Comparison of ENCODE assay signal across 8 cellular contexts in the genomic region with DNA sequence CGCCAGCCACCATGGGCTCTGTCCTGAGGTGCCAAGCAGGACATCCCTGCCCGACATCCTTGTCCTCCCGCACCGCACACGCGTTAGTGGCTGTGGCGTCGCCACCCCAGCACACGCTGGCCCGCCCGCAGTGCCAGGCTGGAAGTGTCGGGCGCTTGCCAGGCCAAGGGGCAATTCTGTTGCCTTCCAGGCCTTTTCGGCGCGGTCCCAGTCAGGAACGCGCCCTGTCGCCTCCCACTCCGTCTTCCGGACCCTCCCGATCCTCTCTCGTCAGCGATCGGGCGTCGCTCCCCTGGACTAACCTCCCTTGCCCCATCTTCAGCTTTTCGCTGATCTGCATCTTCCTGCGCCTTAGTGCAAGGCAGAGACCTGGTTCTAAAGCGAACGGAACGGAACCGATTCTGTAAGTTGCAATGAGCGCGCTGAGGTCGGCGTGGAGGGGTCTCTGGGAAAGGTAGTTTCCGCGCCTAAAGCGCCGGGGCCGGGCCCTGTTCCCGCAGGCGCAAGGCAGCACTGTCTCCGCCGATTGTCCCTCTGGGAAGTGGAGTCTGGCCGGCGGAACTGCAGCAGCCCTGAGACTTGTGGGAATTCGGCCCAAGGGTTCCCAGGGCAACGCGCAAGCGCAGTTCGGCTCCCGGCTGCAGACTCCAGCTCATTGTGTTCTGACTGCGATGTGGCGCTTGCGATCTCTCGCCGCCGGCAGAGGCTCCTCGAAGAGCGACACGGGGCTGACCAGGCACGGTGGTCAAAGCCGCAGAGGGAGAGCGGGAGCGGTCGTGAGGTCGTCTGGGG. TPM values are rescaled to one million over a fixed set of nuclear protein-coding genes. Genes with fewer than 3 reads are reported as not detected.
DNase-seq lines count a peak whose midpoint lies in the region; ATAC-seq, FAIRE-seq and TF ChIP-seq lines count a peak whose summit lies in the region.

A gene (plus strand): TSS at position 630 of the 792 bp plus-strand sequence. CDS start 1,594 bp downstream, outside the sequence.

- TF ChIP-seq CTCF in kidney epithelial cell (IDR thresholded peaks at IDR 0.05; ENCODE audit: insufficient read depth, low read length, poor library complexity, severe bottlenecking) (no peak), spleen (IDR thresholded peaks at IDR 0.05 in 8 of 11, conservative IDR thresholded peaks at IDR 0.05 in 3 of 11) (no peak)

- H3K27ac ChIP-seq in cingulate gyrus (ENCODE audit: low read depth, low read length): peak within 1 kb of the TSS; percentile 78
- H3K27ac ChIP-seq in spleen: peak within 1 kb of the TSS in 7 of 8 donors; percentile 68 to 83 (median 74)

- H3K27me3 ChIP-seq in kidney epithelial cell (ENCODE audit: control insufficient read depth, insufficient read depth, low read length) (no peaks in the 10 kb centered on the region), spleen (replicated peaks in 1 of 7) (peaks cover 0 to 33% (median 19%) of the 10 kb centered on the region in 7 donors)

- peaks cover 2% of the 10 kb centered on the region for H3K36me3 ChIP-seq in kidney epithelial cell (ENCODE audit: control insufficient read depth, insufficient read depth, low read length)
- peaks cover 0 to 7% (median 0%) of the 10 kb centered on the region in 6 donors for H3K36me3 ChIP-seq in spleen

- FAIRE-seq in HTR-8/SVneo (lab: Jason Lieb, UNC): no peak

- no peak for TF ChIP-seq POLR2A in spleen (IDR thresholded peaks at IDR 0.05)

- no peaks in the 10 kb centered on the region for H3K4me1 ChIP-seq in spleen

- DNase-seq in HTR-8/SVneo (ENCODE audit: insufficient read length, low spot score) (peak; percentile 81), kidney epithelial cell (ENCODE audit: low read depth) (peak; percentile 87), spleen (peak; percentile 87), NOMO-1 (lab: John Stamatoyannopoulos, UW; ENCODE audit: unreplicated experiment in 2 of 2) (no peak), COLO668 (lab: John Stamatoyannopoulos, UW; ENCODE audit: unreplicated experiment) (no peak), SHP77 treated with DMSO at 0.1 percent for 48 hours (lab: John Stamatoyannopoulos, UW) (no peak)

- ATAC-seq in HG02571 (IDR thresholded peaks at IDR 0.05; ENCODE audit: unreplicated experiment): no peak

- peaks cover 23 to 100% (median 92%) of the 10 kb centered on the region in 8 donors for H3K9me3 ChIP-seq in spleen

- intact Hi-C loops in spleen (cut with DNase I; ENCODE audit: low total_unique reads): no loop called here

- WGBS in spleen, 5 donors: 9 to 23% (median 12%) methylated on average over 60 to 69 of the region's 69 CpGs

- H3K4me3 ChIP-seq in kidney epithelial cell (ENCODE audit: low read depth, low read length) (peak within 1 kb of the TSS; percentile 69), spleen (peak within 1 kb of the TSS; percentile 22 to 66 (median 45))

RNA-seq across cellular contexts. Expression of the gene that starts here (rescaled TPM):
- 5.0 and 5.8 TPM in 2 replicates for total RNA-seq in kidney epithelial cell
- 1 to 10 TPM; 1.3 to 4.9 (median 2.2) TPM for total RNA-seq in spleen
- under 1 TPM; 0.20 to 0.64 (median 0.21) TPM for polyA plus RNA-seq in spleen

Comparison
In these comparisons a context has a peak if more than half of its experiments do, and no peak if none do; other contexts are left out.
1. DNase-seq: peak in HTR-8/SVneo (single experiment), kidney epithelial cell (single experiment) and spleen (single experiment); none in NOMO-1 (0 of 2), COLO668 (single experiment) and SHP77 treated with DMSO at 0.1 percent for 48 hours (single experiment).